In the genomic region with DNA sequence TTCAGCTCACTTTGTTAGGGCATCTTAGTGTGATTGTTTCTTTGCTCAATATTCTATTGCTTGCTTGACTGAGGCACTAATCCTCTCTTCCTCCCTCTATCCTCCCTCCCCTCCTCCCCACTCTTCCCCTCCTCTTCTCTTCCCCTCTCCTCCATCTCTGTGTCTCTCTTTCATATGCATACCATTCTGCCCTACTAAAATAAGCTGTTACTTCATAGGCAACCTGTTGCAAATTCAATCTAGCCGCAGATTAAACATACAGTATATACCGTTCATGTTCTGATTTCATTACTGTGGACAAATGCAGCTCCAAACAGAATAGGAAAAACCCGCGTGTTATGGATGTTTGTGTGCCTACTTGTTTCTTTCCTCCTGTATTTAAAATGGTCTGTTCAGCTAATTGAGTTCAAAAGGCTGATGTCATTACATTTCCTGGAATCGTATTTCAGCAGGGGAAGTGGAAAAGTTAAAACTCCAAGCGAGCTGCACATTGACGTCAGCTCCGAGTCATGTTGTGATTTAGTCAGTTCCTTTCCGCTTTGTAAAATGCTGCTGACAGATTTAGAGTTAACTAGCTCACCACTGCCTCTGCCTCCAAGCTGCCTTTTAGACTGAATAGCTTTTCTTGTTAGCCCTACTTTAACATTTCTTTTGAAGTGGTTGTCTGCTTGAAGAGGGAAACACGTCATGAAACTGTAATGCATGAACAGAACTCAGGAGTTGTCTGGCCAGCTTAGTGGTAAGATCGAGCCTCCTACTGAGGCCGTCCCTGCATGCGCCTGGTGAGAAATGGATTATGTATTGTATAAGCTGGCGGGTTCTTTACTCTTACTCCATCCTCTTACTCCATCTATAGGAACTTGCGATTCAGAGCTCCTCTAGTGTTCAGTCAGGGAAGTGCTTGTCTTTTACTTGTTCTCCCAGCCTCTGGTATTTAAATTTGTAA, we compare ENCODE assay signal across 8 cellular contexts.
DNase-seq lines count a peak whose midpoint lies in the region; ATAC-seq and TF ChIP-seq lines count a peak whose summit lies in the region.

No MANE protein-coding gene starts in this region.

- peak overlapping the region; percentile 91 to 99 (median 94) for H3K27ac ChIP-seq in adrenal gland
- H3K27ac ChIP-seq in aorta (ENCODE audit: low read depth in 1 of 2, low read length in 2 of 2): peak overlapping the region; percentile 88 to 98

- peaks cover 0 to 40% of the 10 kb centered on the region in 2 donors for H3K4me1 ChIP-seq in adrenal gland (replicated peaks in 1 of 2)
- H3K4me1 ChIP-seq in aorta (ENCODE audit: control insufficient read depth in 1 of 2, insufficient read depth in 2 of 2, low read length in 2 of 2): no peaks in the 10 kb centered on the region

- intact Hi-C loops in adrenal gland (cut with DNase I): no loop called here
- intact Hi-C loops in left ventricle myocardium superior (cut with micrococcal nuclease): loop anchor here (5.0 kb wide), 1 partner anchor 68 kb away; the partner anchor contains the start of gene CREM
- intact Hi-C loops in aorta (cut with DNase I): loop anchor here (1.0 to 2.0 kb wide), 2 partner anchors 68 to 69 kb away; partner anchors contain the start of gene CREM (in 1 of the 2)

- peak; percentile 92 for DNase-seq in NAMALWA (ENCODE audit: low spot score)
- peak; percentile 88 to 97 for DNase-seq in SW 1271 (lab: John Stamatoyannopoulos, UW)
- DNase-seq in adrenal gland: peak; percentile 82 to 95 (median 86)
- no peak for DNase-seq in left ventricle myocardium superior
- peak; percentile 79 for DNase-seq in putamen (ENCODE audit: low spot score)
- DNase-seq in aorta: peak in 1 of 2 donors; percentile 81

- peak; percentile 61 for TF ChIP-seq CTCF in GM12801 (IDR thresholded peaks at IDR 0.05; ENCODE audit: extremely low read depth, insufficient read length)
- TF ChIP-seq CTCF in adrenal gland (IDR thresholded peaks at IDR 0.05): peak; percentile 86 to 99 (median 94)

- H3K36me3 ChIP-seq in adrenal gland (replicated peaks in 1 of 2) (no peaks in the 10 kb centered on the region), aorta (ENCODE audit: control insufficient read depth in 1 of 2, insufficient read depth in 2 of 2, low read length in 1 of 2) (no peaks in the 10 kb centered on the region)

- TF ChIP-seq POLR2A in adrenal gland (IDR thresholded peaks at IDR 0.05): peak; percentile 10 to 72

- 0 to 1% (median 1%) methylated on average over 15 of the region's 15 CpGs for WGBS in adrenal gland, 4 donors
- WGBS in aorta, 2 donors: 0 to 1% methylated on average over 15 of the region's 15 CpGs

- H3K27me3 ChIP-seq in adrenal gland: no peaks in the 10 kb centered on the region
- H3K27me3 ChIP-seq in aorta (ENCODE audit: control insufficient read depth in 1 of 2, insufficient read depth in 2 of 2, low read length in 1 of 2): no peaks in the 10 kb centered on the region

- ATAC-seq in HG02571 (IDR thresholded peaks at IDR 0.05; ENCODE audit: unreplicated experiment) (peak; percentile 97), left ventricle myocardium superior (peak; percentile 90), aorta (ENCODE audit: low FRiP score) (peak; percentile 93)

- peak overlapping the region in 2 of 4 donors; percentile 30 to 72 for H3K4me3 ChIP-seq in adrenal gland
- peak overlapping the region; percentile 38 to 88 for H3K4me3 ChIP-seq in aorta (ENCODE audit: low read length in 2 of 2)

- H3K9me3 ChIP-seq in adrenal gland (replicated peaks in 1 of 3) (no peaks in the 10 kb centered on the region), aorta (ENCODE audit: control insufficient read depth, low read length) (no peaks in the 10 kb centered on the region)

Comparison
In these comparisons a context has a peak if more than half of its experiments do, and no peak if none do; other contexts are left out.
1. intact Hi-C loops: an anchor here in left ventricle myocardium superior (5.0 kb wide) and aorta (1.0 to 2.0 kb wide); none called in adrenal gland.